ENCODE assay signal across 8 cellular contexts in genomic region chr5:150846651-150847333, GRCh38. TPM values are rescaled to one million over a fixed set of nuclear protein-coding genes. Genes with fewer than 3 reads are reported as not detected.
DNase-seq lines count a peak whose midpoint lies in the region; ATAC-seq and TF ChIP-seq lines count a peak whose summit lies in the region.

No MANE protein-coding gene starts in this region.

- H3K27ac ChIP-seq in epithelial cell of prostate: no peak overlapping the region

- ATAC-seq in GM21619 (IDR thresholded peaks at IDR 0.05; ENCODE audit: unreplicated experiment): peak; percentile 93
- peak; percentile 96 for ATAC-seq in activated CD8-positive, alpha-beta memory T cell treated with anti-CD3 and anti-CD28 coated beads, Interleukin-2, amount 10 ng/mL, durations not matched to agents 7 days and 5 days
- peak; percentile 93 to 98 (median 95) for ATAC-seq in natural killer cell

- peak overlapping the region; percentile 73 for H3K4me3 Mint-ChIP-seq in activated CD8-positive, alpha-beta memory T cell treated with anti-CD3 and anti-CD28 coated beads, Interleukin-2, amount 10 ng/mL, durations not matched to agents 7 days and 5 days
- peak overlapping the region; percentile 86 for H3K4me3 Mint-ChIP-seq in natural killer cell

- TF ChIP-seq CTCF in natural killer cell (IDR thresholded peaks at IDR 0.05): peak; percentile 72

- peak; percentile 83 for DNase-seq in EH (ENCODE audit: low read depth)
- peak; percentile 67 for DNase-seq in HuH-7 (ENCODE audit: low spot score)
- peak; percentile 98 for DNase-seq in NOMO-1 treated with DMSO at 0.1 percent for 48 hours (lab: John Stamatoyannopoulos, UW; ENCODE audit: unreplicated experiment)
- DNase-seq in activated CD8-positive, alpha-beta memory T cell treated with anti-CD3 and anti-CD28 coated beads, Interleukin-2, amount 10 ng/mL, durations not matched to agents 7 days and 5 days: peak; percentile 82
- peak; percentile 56 for DNase-seq in epithelial cell of prostate (ENCODE audit: low read depth, low spot score)
- DNase-seq in natural killer cell: no peak
- DNase-seq in stromal cell of bone marrow (ENCODE audit: low read depth): peak; percentile 76

- no peaks in the 10 kb centered on the region for H3K27me3 Mint-ChIP-seq in activated CD8-positive, alpha-beta memory T cell treated with anti-CD3 and anti-CD28 coated beads, Interleukin-2, amount 10 ng/mL, durations not matched to agents 7 days and 5 days
- no peaks in the 10 kb centered on the region for H3K27me3 Mint-ChIP-seq in natural killer cell (ENCODE audit: low read depth in 2 of 2)

- H3K27ac Mint-ChIP-seq in activated CD8-positive, alpha-beta memory T cell treated with anti-CD3 and anti-CD28 coated beads, Interleukin-2, amount 10 ng/mL, durations not matched to agents 7 days and 5 days: peak overlapping the region; percentile 93
- H3K27ac Mint-ChIP-seq in natural killer cell: peak overlapping the region; percentile 78 to 88

- CTCF ChIA-PET in activated CD8-positive, alpha-beta memory T cell treated with anti-CD3 and anti-CD28 coated beads, Interleukin-2, amount 10 ng/mL, durations not matched to agents 7 days and 5 days (lab: Charles Lee): interaction anchor here (0.6 to 4.0 kb wide), 39 partner anchors 8 to 602 kb away, joined by 3 to 68 read pairs (median 5); partner anchors contain the start of genes DCTN4, RBM22 and SMIM3

- intact Hi-C loops in natural killer cell (cut with micrococcal nuclease): loop anchor here (1.0 to 5.0 kb wide), 5 partner anchors 44 to 388 kb away; no protein-coding TSS in a partner anchor

- peaks cover 8% of the 10 kb centered on the region for H3K36me3 Mint-ChIP-seq in activated CD8-positive, alpha-beta memory T cell treated with anti-CD3 and anti-CD28 coated beads, Interleukin-2, amount 10 ng/mL, durations not matched to agents 7 days and 5 days
- H3K36me3 Mint-ChIP-seq in natural killer cell: no peaks in the 10 kb centered on the region

- peaks cover 5% of the 10 kb centered on the region for H3K9me3 Mint-ChIP-seq in activated CD8-positive, alpha-beta memory T cell treated with anti-CD3 and anti-CD28 coated beads, Interleukin-2, amount 10 ng/mL, durations not matched to agents 7 days and 5 days (ENCODE audit: low read depth)
- no peaks in the 10 kb centered on the region for H3K9me3 Mint-ChIP-seq in natural killer cell

- peaks cover 31% of the 10 kb centered on the region for H3K4me1 Mint-ChIP-seq in activated CD8-positive, alpha-beta memory T cell treated with anti-CD3 and anti-CD28 coated beads, Interleukin-2, amount 10 ng/mL, durations not matched to agents 7 days and 5 days
- peaks cover 5 to 19% of the 10 kb centered on the region in 2 donors for H3K4me1 Mint-ChIP-seq in natural killer cell

RNA-seq across cellular contexts. Expression of gene IRGM, which starts 0.5 kb away (rescaled TPM):
- 1 to 10 TPM; 1.7 to 3.8 TPM for total RNA-seq in activated CD8-positive, alpha-beta memory T cell treated with anti-CD3 and anti-CD28 coated beads, Interleukin-2, amount 10 ng/mL, durations not matched to agents 7 days and 5 days
- total RNA-seq in natural killer cell: 1 to 10 TPM in 2 of 3 donors, under 1 TPM in 1; 0.85 to 5.7 (median 2.4) TPM

RNA-seq across cellular contexts. Expression of gene ZNF300, which starts 58.0 kb away (rescaled TPM):
- under 1 TPM; 0.26 to 0.44 TPM for total RNA-seq in activated CD8-positive, alpha-beta memory T cell treated with anti-CD3 and anti-CD28 coated beads, Interleukin-2, amount 10 ng/mL, durations not matched to agents 7 days and 5 days
- total RNA-seq in natural killer cell: 1 to 10 TPM; 5.8 to 9.9 (median 6.2) TPM

Comparison
In these comparisons a context has a peak if more than half of its experiments do, and no peak if none do; other contexts are left out.
1. RNA of gene ZNF300, which starts 58.0 kb away (total RNA-seq): 5.8 to 9.9 TPM in natural killer cell; 0.26 to 0.44 TPM in activated CD8-positive, alpha-beta memory T cell treated with anti-CD3 and anti-CD28 coated beads, Interleukin-2, amount 10 ng/mL, durations not matched to agents 7 days and 5 days; every median in the first group is over 4 times any median in the second.
2. Peak in every context shown above with its lines, with median percentiles within 50 percentile points of each other: ATAC-seq.